In genomic region chr3:100988080-100988479, GRCh38 we compare ENCODE assay signal across 21 cellular contexts. TPM values are rescaled to one million over a fixed set of nuclear protein-coding genes. Genes with fewer than 3 reads are reported as not detected.
"Had no signal": no experiment of that assay in that cellular context is flagged by ENCODE, and none has a peak within 500 bp of the region (broad histone marks: within the 10 kb centered on the region; RNA-seq: fewer than 3 reads in every experiment).

No MANE protein-coding gene starts in this region.

- ATAC-seq: body of pancreas; gastrocnemius medialis; left lung; psoas muscle; right cardiac atrium; stimulated activated naive CD8-positive, alpha-beta T cell treated with anti-CD3 and anti-CD28 coated beads, Interleukin-15, Interleukin-2, amounts not matched to agents 100 U/mL and 50 U/mL, for 24 hours had no signal

- H3K27ac ChIP-seq: body of pancreas, dorsolateral prefrontal cortex, epithelial cell of prostate, gastrocnemius medialis, left lung, neural progenitor cell, psoas muscle, uterus had no signal

- DNase-seq: activated CD4-positive, alpha-beta memory T cell treated with anti-CD3 and anti-CD28 coated beads, Interleukin-2, amount 10 ng/mL, durations not matched to agents 7 days and 5 days; activated CD4-positive, alpha-beta T cell treated with anti-CD3 and anti-CD28 coated beads for 48 hours; activated CD4-positive, CD25-positive, alpha-beta regulatory T cell; activated naive CD4-positive, alpha-beta T cell treated with anti-CD3 and anti-CD28 coated beads for 36 hours; activated T-cell treated with anti-CD3 and anti-CD28 coated beads, Interleukin-2, amount 50 U/mL, for 1 hour; dorsolateral prefrontal cortex; gastrocnemius medialis; head of caudate nucleus; kidney; left lung; naive B cell; psoas muscle; right cardiac atrium; stimulated activated naive CD8-positive, alpha-beta T cell treated with anti-CD3 and anti-CD28 coated beads, Interleukin-15, Interleukin-2, amounts not matched to agents 100 U/mL and 50 U/mL, for 24 hours; substantia nigra; T1000; uterus had no signal

- H3K27me3 ChIP-seq: body of pancreas, dorsolateral prefrontal cortex, gastrocnemius medialis, left lung, neural progenitor cell, tibial nerve, uterus had no signal

- H3K36me3 ChIP-seq: gastrocnemius medialis, left lung, neural progenitor cell, tibial nerve, uterus had no signal

- H3K9me3 ChIP-seq: body of pancreas, gastrocnemius medialis, left lung, psoas muscle, tibial nerve, uterus had no signal

- H3K4me1 ChIP-seq: left lung, neural progenitor cell, psoas muscle, uterus had no signal

- H3K4me3 ChIP-seq: body of pancreas, dorsolateral prefrontal cortex, gastrocnemius medialis, left lung, neural progenitor cell, psoas muscle, tibial nerve, uterus had no signal

RNA-seq across cellular contexts. Expression of gene ABI3BP, which starts 5.1 kb away (rescaled TPM):
- total RNA-seq: activated CD4-positive, alpha-beta memory T cell treated with anti-CD3 and anti-CD28 coated beads, Interleukin-2, amount 10 ng/mL, durations not matched to agents 7 days and 5 days; activated naive CD4-positive, alpha-beta T cell treated with anti-CD3 and anti-CD28 coated beads for 36 hours had no signal
